ENCODE assay signal across 8 cellular contexts in the genomic region with DNA sequence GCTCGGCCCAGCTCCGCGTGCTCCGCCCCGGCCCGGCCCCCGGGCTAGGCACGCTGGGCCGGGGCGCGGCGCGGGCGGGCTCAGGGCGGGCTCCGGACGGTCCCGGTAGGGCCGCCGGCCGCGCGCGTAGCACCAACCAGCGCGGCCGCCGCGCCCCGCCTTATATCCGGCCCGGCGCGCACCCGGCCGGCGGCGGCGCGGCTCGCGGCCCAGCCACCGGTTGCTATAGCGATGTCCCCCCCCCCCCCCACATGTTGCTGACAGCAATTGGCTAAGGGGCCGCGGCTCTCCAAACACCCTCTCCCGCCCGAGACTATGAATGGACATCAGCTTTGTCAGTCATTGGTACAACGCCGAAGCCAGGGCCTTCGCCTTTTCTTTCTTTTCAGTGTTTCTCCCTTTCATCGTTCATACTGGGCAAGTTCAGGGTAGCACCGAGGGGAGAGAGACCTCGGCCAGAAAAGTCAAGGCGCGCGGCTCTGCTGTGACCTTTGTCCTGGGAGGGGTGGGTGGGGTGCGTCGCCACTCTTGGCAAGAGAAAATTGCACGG.
DNase-seq lines count a peak whose midpoint lies in the region; ATAC-seq and TF ChIP-seq lines count a peak whose summit lies in the region.

No MANE protein-coding gene starts in this region.

- peaks cover 9 to 25% of the 10 kb centered on the region in 2 donors for H3K27me3 ChIP-seq in right lobe of liver

- H3K36me3 Mint-ChIP-seq in central memory CD8-positive, alpha-beta T cell (ENCODE audit: insufficient read depth), result peaks cover 3% of the 10 kb centered on the region

- no peak overlapping the region for H3K27ac Mint-ChIP-seq in central memory CD8-positive, alpha-beta T cell (ENCODE audit: low read depth)

- 3% methylated on average over 27 of the region's 60 CpGs for WGBS in right lobe of liver (ENCODE audit: insufficient coverage, low coverage, low lambda C conversion rate, missing lambda C conversion rate)

- peak overlapping the region in 1 of 3 donors; percentile 16 for H3K4me3 ChIP-seq in right lobe of liver

- peak; percentile 97 for DNase-seq in DMS53 (lab: John Stamatoyannopoulos, UW)
- peak; percentile 76 for DNase-seq in NCI-H2029 (lab: John Stamatoyannopoulos, UW)
- no peak for DNase-seq in central memory CD8-positive, alpha-beta T cell (ENCODE audit: low spot score in 2 of 2)
- peak in 1 of 3 donors; percentile 44 for DNase-seq in right lobe of liver
- DNase-seq in superior temporal gyrus (ENCODE audit: extremely low spot score), result peak; percentile 51
- DNase-seq in SIG-M5 (lab: John Stamatoyannopoulos, UW), result no peak

- no peak overlapping the region for H3K27ac ChIP-seq in right lobe of liver

- no peaks in the 10 kb centered on the region for H3K9me3 ChIP-seq in right lobe of liver

- H3K4me1 Mint-ChIP-seq in central memory CD8-positive, alpha-beta T cell, result peaks cover 6% of the 10 kb centered on the region

- no peaks in the 10 kb centered on the region for H3K4me1 ChIP-seq in right lobe of liver

- no peaks in the 10 kb centered on the region for H3K9me3 Mint-ChIP-seq in central memory CD8-positive, alpha-beta T cell

- intact Hi-C loops in right lobe of liver (cut with DNase I), result no loop called here

- TF ChIP-seq CTCF in right lobe of liver (IDR thresholded peaks at IDR 0.05), result no peak

- peak overlapping the region; percentile 50 for H3K4me3 Mint-ChIP-seq in central memory CD8-positive, alpha-beta T cell

- no peak for TF ChIP-seq POLR2A in right lobe of liver (IDR thresholded peaks at IDR 0.05)

- peak; percentile 19 for ATAC-seq in central memory CD8-positive, alpha-beta T cell (replicated peaks; ENCODE audit: extremely low read depth, poor library complexity, severe bottlenecking)
- peak; percentile 57 to 73 (median 68) for ATAC-seq in right lobe of liver
- ATAC-seq in GM19023 (IDR thresholded peaks at IDR 0.05; ENCODE audit: unreplicated experiment), result no peak
- no peak for ATAC-seq in GM21576 (IDR thresholded peaks at IDR 0.05; ENCODE audit: unreplicated experiment)

- no peaks in the 10 kb centered on the region for H3K36me3 ChIP-seq in right lobe of liver

- H3K27me3 Mint-ChIP-seq in central memory CD8-positive, alpha-beta T cell, result peaks cover 42% of the 10 kb centered on the region

Comparison
In these comparisons a context has a peak if more than half of its experiments do, and no peak if none do; other contexts are left out.
1. DNase-seq: peak in DMS53 (single experiment), NCI-H2029 (single experiment) and superior temporal gyrus (single experiment); none in central memory CD8-positive, alpha-beta T cell (0 of 2) and SIG-M5 (single experiment).
2. ATAC-seq: peak in central memory CD8-positive, alpha-beta T cell (single experiment) and right lobe of liver (4 of 4); none in GM19023 (single experiment) and GM21576 (single experiment).